In the genomic region with DNA sequence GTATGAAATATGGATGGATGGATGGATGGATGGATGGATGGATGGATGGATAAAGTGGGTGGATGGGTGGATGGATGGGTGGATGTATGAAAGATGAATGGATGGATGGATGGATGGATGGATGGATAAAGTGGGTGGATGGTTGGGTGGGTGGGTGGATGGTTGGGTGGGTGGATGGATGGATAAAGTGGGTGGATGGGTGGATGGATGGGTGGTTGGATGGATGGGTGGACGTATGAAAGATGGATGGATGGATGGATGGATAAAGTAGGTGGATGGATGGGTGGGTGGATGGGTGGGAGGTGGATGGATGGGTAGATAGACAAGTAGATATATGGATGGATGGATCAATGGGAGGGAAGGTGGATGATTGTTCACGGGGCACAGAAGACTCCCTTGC, we compare ENCODE assay signal across 9 cellular contexts. TPM values are rescaled to one million over a fixed set of nuclear protein-coding genes. Genes with fewer than 3 reads are reported as not detected.
"Had no signal": no experiment of that assay in that cellular context is flagged by ENCODE, and none has a peak within 500 bp of the region (broad histone marks: within the 10 kb centered on the region; RNA-seq: fewer than 3 reads in every experiment).

No MANE protein-coding gene starts in this region.

- H3K9ac ChIP-seq: GM23248 had no signal

- H3K9me3 ChIP-seq: HAP-1 had no signal

- DNase-seq: GM23248, GOT3, H7, H9, HCEC 1CT, HFFc6 had no signal

- H3K36me3 ChIP-seq: HAP-1 had no signal

- H3K4me1 ChIP-seq: HAP-1 had no signal

- H2AFZ ChIP-seq: GM23248, GM23338 had no signal

- H3K4me2 ChIP-seq: GM23338 had no signal

- H3K27ac ChIP-seq: GM23248 had no signal

- H3K4me3 ChIP-seq: GM23248, GM23338, HAP-1 had no signal

- ATAC-seq: GM23338, HCT116 had no signal

RNA-seq across cellular contexts. Expression of a gene that starts 19.0 kb away (rescaled TPM):
- total RNA-seq: GM23248, HFFc6 had no signal
- polyA plus RNA-seq: GM23248 had no signal
